In the genomic region with DNA sequence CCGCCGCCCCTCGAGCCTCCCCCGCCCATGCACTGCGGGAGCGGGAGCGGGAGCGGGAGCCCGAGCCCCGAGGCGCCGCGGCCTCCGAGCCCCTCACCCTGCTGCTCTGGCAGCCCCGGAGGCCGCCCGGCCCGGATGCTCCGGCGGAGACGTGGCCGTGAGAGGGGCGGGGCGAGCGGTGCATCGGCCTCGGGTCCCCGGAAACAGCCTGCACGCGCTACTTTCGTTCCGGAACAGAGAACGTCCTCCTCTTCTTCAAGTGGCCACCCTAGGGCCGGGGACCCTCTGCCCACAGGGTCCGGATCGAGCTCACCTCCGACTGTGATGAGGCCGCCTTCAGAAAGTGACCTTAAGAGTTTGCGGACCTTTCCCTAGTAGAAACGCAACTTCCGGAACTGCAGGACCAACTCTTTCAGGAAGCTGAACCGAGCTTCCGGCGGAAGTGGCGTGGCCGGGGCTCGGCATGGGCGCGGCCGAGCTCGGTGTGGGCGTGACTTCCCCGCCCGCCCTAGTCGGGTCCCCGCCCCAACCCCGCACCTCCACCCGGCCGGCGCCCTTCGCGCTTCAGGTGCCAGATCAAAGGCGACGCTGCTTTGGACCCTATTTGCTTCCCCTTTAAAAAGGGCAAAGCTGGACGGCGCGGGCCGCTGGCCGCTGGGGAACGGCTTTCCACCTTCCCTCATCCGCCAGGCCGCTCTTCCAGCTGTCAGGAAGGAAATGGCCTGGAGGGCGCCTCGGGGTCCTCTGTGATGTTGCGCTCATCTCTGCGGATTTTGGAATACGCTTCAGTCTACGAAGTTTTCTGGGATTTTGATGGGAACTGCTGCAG, we compare ENCODE assay signal across 8 cellular contexts. TPM values are rescaled to one million over a fixed set of nuclear protein-coding genes. Genes with fewer than 3 reads are reported as not detected.
DNase-seq lines count a peak whose midpoint lies in the region; ATAC-seq, FAIRE-seq and TF ChIP-seq lines count a peak whose summit lies in the region.

A gene with protein sequence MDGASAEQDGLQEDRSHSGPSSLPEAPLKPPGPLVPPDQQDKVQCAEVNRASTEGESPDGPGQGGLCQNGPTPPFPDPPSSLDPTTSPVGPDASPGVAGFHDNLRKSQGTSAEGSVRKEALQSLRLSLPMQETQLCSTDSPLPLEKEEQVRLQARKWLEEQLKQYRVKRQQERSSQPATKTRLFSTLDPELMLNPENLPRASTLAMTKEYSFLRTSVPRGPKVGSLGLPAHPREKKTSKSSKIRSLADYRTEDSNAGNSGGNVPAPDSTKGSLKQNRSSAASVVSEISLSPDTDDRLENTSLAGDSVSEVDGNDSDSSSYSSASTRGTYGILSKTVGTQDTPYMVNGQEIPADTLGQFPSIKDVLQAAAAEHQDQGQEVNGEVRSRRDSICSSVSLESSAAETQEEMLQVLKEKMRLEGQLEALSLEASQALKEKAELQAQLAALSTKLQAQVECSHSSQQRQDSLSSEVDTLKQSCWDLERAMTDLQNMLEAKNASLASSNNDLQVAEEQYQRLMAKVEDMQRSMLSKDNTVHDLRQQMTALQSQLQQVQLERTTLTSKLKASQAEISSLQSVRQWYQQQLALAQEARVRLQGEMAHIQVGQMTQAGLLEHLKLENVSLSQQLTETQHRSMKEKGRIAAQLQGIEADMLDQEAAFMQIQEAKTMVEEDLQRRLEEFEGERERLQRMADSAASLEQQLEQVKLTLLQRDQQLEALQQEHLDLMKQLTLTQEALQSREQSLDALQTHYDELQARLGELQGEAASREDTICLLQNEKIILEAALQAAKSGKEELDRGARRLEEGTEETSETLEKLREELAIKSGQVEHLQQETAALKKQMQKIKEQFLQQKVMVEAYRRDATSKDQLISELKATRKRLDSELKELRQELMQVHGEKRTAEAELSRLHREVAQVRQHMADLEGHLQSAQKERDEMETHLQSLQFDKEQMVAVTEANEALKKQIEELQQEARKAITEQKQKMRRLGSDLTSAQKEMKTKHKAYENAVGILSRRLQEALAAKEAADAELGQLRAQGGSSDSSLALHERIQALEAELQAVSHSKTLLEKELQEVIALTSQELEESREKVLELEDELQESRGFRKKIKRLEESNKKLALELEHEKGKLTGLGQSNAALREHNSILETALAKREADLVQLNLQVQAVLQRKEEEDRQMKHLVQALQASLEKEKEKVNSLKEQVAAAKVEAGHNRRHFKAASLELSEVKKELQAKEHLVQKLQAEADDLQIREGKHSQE (N-terminal part only) (minus strand): TSS at position 164 of the 829 bp plus-strand sequence. CDS start 6,741 bp downstream, outside the sequence.

- no peaks in the 10 kb centered on the region for H3K9me3 ChIP-seq in kidney (ENCODE audit: control insufficient read depth in 1 of 2, low read length in 2 of 2)

- TF ChIP-seq CTCF in kidney (IDR thresholded peaks at IDR 0.05; ENCODE audit: borderline replicate concordance, extremely low read depth, insufficient read depth): no peak

- H3K36me3 ChIP-seq in kidney (ENCODE audit: control insufficient read depth in 1 of 2, insufficient read depth in 2 of 2, low read length in 2 of 2): peaks cover 13 to 24% of the 10 kb centered on the region in 2 donors

- H3K9ac ChIP-seq in kidney (ENCODE audit: low read length in 2 of 2): peak within 1 kb of the TSS; percentile 66 to 86

- H3K27ac ChIP-seq in kidney (ENCODE audit: low read depth in 2 of 2, low read length in 2 of 2): peak within 1 kb of the TSS; percentile 94 to 99

- DNase-seq in AG20443 (ENCODE audit: low spot score) (peak; percentile 99), NCI-H460 (ENCODE audit: extremely low read depth, low read depth) (peak; percentile 90), cerebellar cortex (ENCODE audit: low spot score) (peak; percentile 91), kidney (peak; percentile 97)
- DNase-seq in activated CD4-positive, CD25-positive, alpha-beta regulatory T cell treated with anti-CD3 and anti-CD28 coated beads, Interleukin-2, amount 50 U/mL, for 72 hours: peak; percentile 94
- peak; percentile 90 to 95 for DNase-seq in stimulated activated CD4-positive, alpha-beta T cell treated with anti-CD3 and anti-CD28 coated beads, Interleukin-15, amount 100 ng/mL, for 1 hour (ENCODE audit: low read depth in 1 of 2, low spot score in 1 of 2)

- H3K4me1 ChIP-seq in kidney (ENCODE audit: control insufficient read depth in 1 of 2, insufficient read depth in 1 of 2, low read depth in 1 of 2, low read length in 2 of 2): peaks cover 8 to 14% of the 10 kb centered on the region in 2 donors

- peak within 1 kb of the TSS; percentile 77 to 95 for H3K4me3 ChIP-seq in kidney (ENCODE audit: low read length in 2 of 2)

- peak; percentile 73 for ATAC-seq in HG03378 (IDR thresholded peaks at IDR 0.05; ENCODE audit: unreplicated experiment)

- no peak for FAIRE-seq in kidney (lab: Jason Lieb, UNC)

- peak; percentile 88 for TF ChIP-seq POLR2A in GM19099 (IDR thresholded peaks at IDR 0.05; ENCODE audit: extremely low read depth, insufficient read length, low read depth)

- intact Hi-C loops in kidney (cut with DNase I): no loop called here

RNA-seq across cellular contexts. Expression of the gene that starts here (rescaled TPM):
- total RNA-seq in NCI-H460 (2014; rRNA removed; shearing (Covaris generic)): 45.3 and 47.5 TPM in 2 replicates
- 47.6 and 61.6 TPM in 2 replicates for polyA plus RNA-seq in NCI-H460 (2014; cell fraction: nucleus; rRNA removed)
- 53.0 TPM for total RNA-seq in kidney
- polyA plus RNA-seq in kidney (ENCODE audit: insufficient read depth, low read depth, low replicate concordance): 7.7 TPM

Comparison
In these comparisons a context has a peak if more than half of its experiments do, and no peak if none do; other contexts are left out.
1. Peak in every context shown above with its lines: DNase-seq, ATAC-seq, H3K4me3 ChIP-seq and H3K27ac ChIP-seq.